ENCODE assay signal across 15 cellular contexts in the genomic region with DNA sequence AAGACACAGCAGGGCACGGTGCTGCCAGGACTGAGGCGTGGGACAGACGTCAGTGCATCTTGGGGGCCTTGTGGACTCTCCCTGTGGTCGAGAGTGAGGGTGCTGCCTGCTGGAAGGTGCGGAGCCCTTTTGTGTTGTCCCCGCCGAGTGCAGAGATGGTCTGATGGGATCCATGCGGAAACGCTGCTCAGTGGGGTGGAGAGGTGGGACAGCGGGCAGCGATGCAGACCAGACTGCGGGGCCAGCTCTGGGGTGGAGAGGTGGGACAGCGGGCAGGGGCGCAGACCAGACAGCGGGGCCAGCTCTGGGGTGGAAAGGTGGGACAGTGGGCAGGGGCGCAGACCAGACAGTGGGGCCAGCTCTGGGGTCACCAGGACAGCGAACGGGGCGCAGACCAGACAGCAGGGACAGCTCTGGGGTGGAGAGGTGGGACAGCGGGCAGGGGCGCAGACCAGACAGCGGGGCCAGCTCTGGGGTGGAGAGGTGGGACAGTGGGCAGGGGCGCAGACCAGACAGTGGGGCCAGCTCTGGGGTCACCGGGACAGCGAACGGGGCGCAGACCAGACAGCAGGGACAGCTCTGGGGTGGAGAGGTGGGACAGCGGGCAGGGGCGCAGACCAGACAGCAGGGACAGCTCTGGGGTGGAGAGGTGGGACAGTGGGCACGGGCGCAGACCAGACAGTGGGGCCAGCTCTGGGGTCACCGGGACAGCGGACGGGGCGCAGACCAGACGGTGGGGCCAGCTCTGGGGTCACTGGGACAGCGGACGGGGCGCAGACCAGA. TPM values are rescaled to one million over a fixed set of nuclear protein-coding genes. Genes with fewer than 3 reads are reported as not detected.
"Had no signal": no experiment of that assay in that cellular context is flagged by ENCODE, and none has a peak within 500 bp of the region (broad histone marks: within the 10 kb centered on the region; RNA-seq: fewer than 3 reads in every experiment).

No MANE protein-coding gene starts in this region.

RNA-seq across cellular contexts. Expression of gene MAPK8IP2, which starts 7.7 kb away (rescaled TPM):
- polyA plus RNA-seq: naive thymus-derived CD4-positive, alpha-beta T cell had no signal

RNA-seq across cellular contexts. Expression of gene SYCE3, which starts 45.5 kb away (rescaled TPM):
- total RNA-seq: naive thymus-derived CD4-positive, alpha-beta T cell; natural killer cell; omental fat pad; posterior vena cava; pulmonary artery endothelial cell; right atrium auricular region; sciatic nerve; smooth muscle cell; stomach; temporal lobe; thoracic aorta; tibial nerve; upper lobe of right lung; urinary bladder; uterus had no signal
- polyA plus RNA-seq: naive thymus-derived CD4-positive, alpha-beta T cell; smooth muscle cell; urinary bladder had no signal
